In genomic region chr11:16887887-16888286, GRCh38 we compare ENCODE assay signal across 4 cellular contexts.
DNase-seq lines count a peak whose midpoint lies in the region; FAIRE-seq and TF ChIP-seq lines count a peak whose summit lies in the region.
"Not testable (repeated sequence)": the region's sequence is repeated elsewhere in the genome, so short reads cannot be mapped to it uniquely, and the experiment has no call there.

No MANE protein-coding gene starts in this region.

- not testable (repeated sequence) for H3K9ac ChIP-seq in kidney (ENCODE audit: low read length in 2 of 2); trophoblast cell (ENCODE audit: low read length)

- H4K8ac ChIP-seq in trophoblast cell (ENCODE audit: low read depth, low read length): peak overlapping the region; percentile 70

- FAIRE-seq in kidney (lab: Jason Lieb, UNC): not testable (repeated sequence)

- H4K91ac ChIP-seq in trophoblast cell (ENCODE audit: low read depth, low read length): peak overlapping the region; percentile 96

- intact Hi-C loops in Calu3 (cut with micrococcal nuclease; ENCODE audit: unreplicated experiment); kidney (cut with DNase I): not testable (repeated sequence)

- H3K4ac ChIP-seq in trophoblast cell (ENCODE audit: low read depth, low read length): peak overlapping the region; percentile 93

- peaks cover 21% of the 10 kb centered on the region for H3K79me1 ChIP-seq in trophoblast cell (ENCODE audit: low read length)

- H2AK5ac ChIP-seq in trophoblast cell (ENCODE audit: low read length): peak overlapping the region; percentile 93

- not testable (repeated sequence) for TF ChIP-seq CTCF in Calu3 (IDR thresholded peaks at IDR 0.05; ENCODE audit: unreplicated experiment); kidney (IDR thresholded peaks at IDR 0.05; ENCODE audit: borderline replicate concordance, extremely low read depth, insufficient read depth); type B pancreatic cell (conservative IDR thresholded peaks at IDR 0.05)

- H2BK120ac ChIP-seq in trophoblast cell (ENCODE audit: insufficient read depth, low read length, poor library complexity): peak overlapping the region; percentile 88

- not testable (repeated sequence) for H3K27me3 Mint-ChIP-seq in Calu3 (ENCODE audit: unreplicated experiment); type B pancreatic cell

- H3K18ac ChIP-seq in trophoblast cell (ENCODE audit: low read length): peak overlapping the region; percentile 98

- H3K4me1 ChIP-seq in kidney (ENCODE audit: control insufficient read depth in 1 of 2, insufficient read depth in 1 of 2, low read depth in 1 of 2, low read length in 2 of 2): not testable (repeated sequence)
- H3K4me1 ChIP-seq in trophoblast cell (ENCODE audit: control insufficient read depth in 1 of 2, insufficient read depth in 2 of 2, low read length in 2 of 2): peaks cover 6 to 22% of the 10 kb centered on the region in 2 experiments

- BruUV-seq in Calu3 (replicated peaks; lab: Mats Ljungman, UMichigan): not testable (repeated sequence)

- CTCF ChIA-PET in Calu3 (lab: Charles Lee): not testable (repeated sequence)

- not testable (repeated sequence) for H3K27ac ChIP-seq in kidney (ENCODE audit: low read depth in 2 of 2, low read length in 2 of 2)
- H3K27ac ChIP-seq in trophoblast cell (ENCODE audit: low read depth, low read length): peak overlapping the region; percentile 69

- not testable (repeated sequence) for H3K4me3 ChIP-seq in kidney (ENCODE audit: low read length in 2 of 2); trophoblast cell (ENCODE audit: low read depth, low read length)

- H3K36me3 ChIP-seq in kidney (ENCODE audit: control insufficient read depth in 1 of 2, insufficient read depth in 2 of 2, low read length in 2 of 2); trophoblast cell (ENCODE audit: control insufficient read depth in 1 of 2, insufficient read depth in 2 of 2, low read length in 2 of 2): not testable (repeated sequence)

- not testable (repeated sequence) for DNase-seq in Calu3; trophoblast cell; type B pancreatic cell (ENCODE audit: extremely low spot score, unreplicated experiment)
- DNase-seq in kidney: peak; percentile 72

- H3K27ac Mint-ChIP-seq in Calu3 (ENCODE audit: unreplicated experiment) (peak overlapping the region; percentile 96), type B pancreatic cell (peak overlapping the region; percentile 13)

- peaks cover 37% of the 10 kb centered on the region for H3K36me3 Mint-ChIP-seq in Calu3 (ENCODE audit: insufficient read depth, unreplicated experiment)
- H3K36me3 Mint-ChIP-seq in type B pancreatic cell: peaks cover 20% of the 10 kb centered on the region

- not testable (repeated sequence) for H3K4me2 ChIP-seq in trophoblast cell (ENCODE audit: low read length)

- H3K14ac ChIP-seq in trophoblast cell (ENCODE audit: low read length): peak overlapping the region; percentile 93

- H2BK5ac ChIP-seq in trophoblast cell (ENCODE audit: low read depth, low read length, poor library complexity): peak overlapping the region; percentile 88

- not testable (repeated sequence) for H3K79me2 ChIP-seq in trophoblast cell (ENCODE audit: control insufficient read depth, insufficient read depth, low read length, poor library complexity)

- not testable (repeated sequence) for H3K4me3 Mint-ChIP-seq in Calu3 (ENCODE audit: low read depth, unreplicated experiment); type B pancreatic cell

- no CpG with 5 or more reads among the region's 23 CpGs for WGBS in trophoblast cell (ENCODE audit: extremely low coverage, insufficient coverage, insufficient read length)

- not testable (repeated sequence) for H4K12ac ChIP-seq in trophoblast cell (ENCODE audit: low read depth, low read length)

- not testable (repeated sequence) for H2AFZ ChIP-seq in trophoblast cell (ENCODE audit: insufficient read depth, low read length, poor library complexity)

- H3K23ac ChIP-seq in trophoblast cell (ENCODE audit: low read length): not testable (repeated sequence)

- H3K9me3 ChIP-seq in kidney (ENCODE audit: control insufficient read depth in 1 of 2, low read length in 2 of 2); trophoblast cell (ENCODE audit: insufficient read depth, low read depth, low read length): not testable (repeated sequence)

- not testable (repeated sequence) for H3K9me3 Mint-ChIP-seq in Calu3 (ENCODE audit: low read depth, unreplicated experiment)
- H3K9me3 Mint-ChIP-seq in type B pancreatic cell: peaks cover 17% of the 10 kb centered on the region

- peak overlapping the region; percentile 94 for H2BK12ac ChIP-seq in trophoblast cell (ENCODE audit: low read length)

- H3K27me3 ChIP-seq in trophoblast cell (ENCODE audit: insufficient read depth, low read length): not testable (repeated sequence)

- H3K4me1 Mint-ChIP-seq in Calu3 (ENCODE audit: low read depth, unreplicated experiment) (peaks cover 74% of the 10 kb centered on the region), type B pancreatic cell (ENCODE audit: unreplicated experiment) (peaks cover 11% of the 10 kb centered on the region)
